ENCODE assay signal across 31 cellular contexts in genomic region chr3:180063783-180064182, GRCh38. TPM values are rescaled to one million over a fixed set of nuclear protein-coding genes. Genes with fewer than 3 reads are reported as not detected.
DNase-seq lines count a peak whose midpoint lies in the region; ATAC-seq, FAIRE-seq and TF ChIP-seq lines count a peak whose summit lies in the region.
"Had no signal": no experiment of that assay in that cellular context is flagged by ENCODE, and none has a peak within 500 bp of the region (broad histone marks: within the 10 kb centered on the region; RNA-seq: fewer than 3 reads in every experiment).

No MANE protein-coding gene starts in this region.

- no TSS peak for BruUV-seq in GM12878 (replicated peaks; lab: Mats Ljungman, UMichigan)

- TF ChIP-seq CTCF in GM13977 (IDR thresholded peaks at IDR 0.05; ENCODE audit: extremely low read depth, insufficient read depth, missing control alignments) (peak; percentile 4), GM12878 (IDR thresholded peaks at IDR 0.05 in 2 of 3, conservative IDR thresholded peaks at IDR 0.05 in 1 of 3; ENCODE audit: control insufficient read depth in 2 of 3, extremely low read depth in 1 of 3, insufficient read depth in 1 of 3, low read depth in 3 of 3, low read length in 3 of 3) (no peak), adrenal gland (IDR thresholded peaks at IDR 0.05) (no peak)

- 0 out of 2 replicates have a peak, but pooled peaks have one; percentile 9 for TF ChIP-seq RAD21 in GM12878 (IDR thresholded peaks at IDR 0.05; ENCODE audit: insufficient read depth, low read depth, low read length)

- 0% methylated on average over 1 of the region's 1 CpG for WGBS in GM12878 (ENCODE audit: insufficient coverage, insufficient replicate concordance, low lambda C conversion rate, missing lambda C conversion rate)
- 15 to 54% (median 37%) methylated on average over 1 of the region's 1 CpG for WGBS in adrenal gland, 4 donors

- ATAC-seq in GM12878 = no peak
- ATAC-seq: left colon; stimulated activated naive B cell treated with anti-CD40 and anti-IgM and Interleukin-4, amounts not matched to agents 10 μg/mL and 1 μg/mL and 100 μg/mL, for 72 hours; WTC11 had no signal

- H3K79me2 ChIP-seq in GM12878 (ENCODE audit: control insufficient read depth, insufficient read depth, low read length) = no peaks in the 10 kb centered on the region

- SMC1A ChIA-PET in GM12878 (lab: Charles Lee; ENCODE audit: uncharacterized antibody, unreplicated experiment) = interaction anchor here (1.3 kb wide), 2 partner anchors 24 to 96 kb away, joined by 3 read pairs; no protein-coding TSS in a partner anchor

- no peak overlapping the region for H3K9ac ChIP-seq in GM12878 (ENCODE audit: control insufficient read depth, insufficient read depth, low read length)
- H3K9ac ChIP-seq: BLaER1 treated with 17β-estradiol and CSF1 and Interleukin-3, amounts not matched to agents 10 nM and 100 nM had no signal

- peak; percentile 5 to 27 for DNase-seq in AML-193 (lab: John Stamatoyannopoulos, UW)
- DNase-seq in GM13977 (ENCODE audit: low spot score) = no peak
- DNase-seq in NCI-H510A (lab: John Stamatoyannopoulos, UW) = peak; percentile 31
- DNase-seq in GM12878 (ENCODE audit: low read depth, low spot score) = no peak
- DNase-seq in NCI-H1105 (lab: John Stamatoyannopoulos, UW) = no peak
- no peak for DNase-seq in HTR-8/SVneo (ENCODE audit: insufficient read length, low spot score)
- no peak for DNase-seq in adrenal gland
- DNase-seq: activated CD4-positive, alpha-beta T cell treated with anti-CD3 and anti-CD28 coated beads, Interleukin-2, amount 10 ng/mL, durations not matched to agents 7 days and 5 days; activated effector memory CD4-positive, alpha-beta T cell treated with Interleukin-2 at 50 U/mL for 16 hours; activated naive CD8-positive, alpha-beta T cell treated with anti-CD3 and anti-CD28 coated beads, Interleukin-2, amount 10 ng/mL, durations not matched to agents 7 days and 5 days; activated T-cell treated with anti-CD3 and anti-CD28 coated beads, Interleukin-2, amount 50 U/mL, for 1 hour; colonic mucosa; effector CD8-positive, alpha-beta T cell; HFFc6; IMR-90; left colon; mammary epithelial cell; NCI-H226; NCI-H82; nephron progenitor cell; ovary; stimulated activated naive B cell treated with anti-CD40 and anti-IgM and Interleukin-4, amounts not matched to agents 10 μg/mL and 1 μg/mL and 100 μg/mL, for 72 hours; substantia nigra; trophoblast cell had no signal

- H3K9me3 ChIP-seq in GM12878 (replicated peaks; ENCODE audit: control insufficient read depth, insufficient read depth, low read length) = no peaks in the 10 kb centered on the region
- H3K9me3 ChIP-seq in adrenal gland (replicated peaks in 1 of 3) = no peaks in the 10 kb centered on the region
- H3K9me3 ChIP-seq: ascending aorta; BLaER1 treated with 17β-estradiol and CSF1 and Interleukin-3, amounts not matched to agents 10 nM and 100 nM; colonic mucosa; ovary had no signal

- no peak for TF ChIP-seq EP300 in GM12878 (IDR thresholded peaks at IDR 0.05; ENCODE audit: borderline replicate concordance in 1 of 2, control insufficient read depth in 1 of 2, low read depth in 2 of 2, low read length in 2 of 2)

- H3K4me3 ChIP-seq in GM12878 = no peak overlapping the region
- no peak overlapping the region for H3K4me3 ChIP-seq in adrenal gland
- H3K4me3 ChIP-seq: ascending aorta; BLaER1 treated with 17β-estradiol and CSF1 and Interleukin-3, amounts not matched to agents 10 nM and 100 nM; colonic mucosa; ovary had no signal

- FAIRE-seq in GM12878 (lab: Jason Lieb, UNC) (no peak), HTR-8/SVneo (lab: Jason Lieb, UNC) (no peak)
- FAIRE-seq: G401.6, H1 had no signal

- no peaks in the 10 kb centered on the region for H4K20me1 ChIP-seq in GM12878 (ENCODE audit: control insufficient read depth, insufficient read depth)
- H4K20me1 ChIP-seq: BLaER1 treated with 17β-estradiol and CSF1 and Interleukin-3, amounts not matched to agents 10 nM and 100 nM had no signal

- no peak for TF ChIP-seq POLR2A in GM12878 (IDR thresholded peaks at IDR 0.05; ENCODE audit: low read depth, low read length)
- no peak for TF ChIP-seq POLR2A in adrenal gland (IDR thresholded peaks at IDR 0.05)

- CTCF ChIA-PET in GM12878 (lab: Yijun Ruan, JAX) = interaction anchor here (0.6 to 1.4 kb wide), 2 partner anchors 252 to 521 kb away, joined by 3 read pairs; no protein-coding TSS in a partner anchor

- H3K4me1 ChIP-seq in GM12878 (ENCODE audit: control insufficient read depth, insufficient read depth, low read length) = no peaks in the 10 kb centered on the region
- H3K4me1 ChIP-seq in adrenal gland (replicated peaks in 1 of 2) = no peaks in the 10 kb centered on the region
- H3K4me1 ChIP-seq: ascending aorta; BLaER1 treated with 17β-estradiol and CSF1 and Interleukin-3, amounts not matched to agents 10 nM and 100 nM; colonic mucosa had no signal

- POLR2A ChIA-PET in GM12878 (lab: Charles Lee) = no interaction called here

- no peak overlapping the region for H2AFZ ChIP-seq in GM12878 (ENCODE audit: control insufficient read depth, low read depth, low read length)

- H3K4me2 ChIP-seq in GM12878 (ENCODE audit: control insufficient read depth, insufficient read depth) = no peak overlapping the region
- H3K4me2 ChIP-seq: BLaER1 treated with 17β-estradiol and CSF1 and Interleukin-3, amounts not matched to agents 10 nM and 100 nM had no signal

- H3K36me3 ChIP-seq in GM12878 (ENCODE audit: control insufficient read depth in 2 of 2, insufficient read depth in 2 of 2, low read length in 1 of 2) = no peaks in the 10 kb centered on the region
- no peaks in the 10 kb centered on the region for H3K36me3 ChIP-seq in adrenal gland (replicated peaks in 1 of 2)
- H3K36me3 ChIP-seq: ascending aorta; BLaER1 treated with 17β-estradiol and CSF1 and Interleukin-3, amounts not matched to agents 10 nM and 100 nM; colonic mucosa; ovary had no signal

- H3K27ac ChIP-seq in GM12878 (ENCODE audit: control insufficient read depth, insufficient read depth) = no peak overlapping the region
- H3K27ac ChIP-seq in adrenal gland = no peak overlapping the region
- H3K27ac ChIP-seq: ascending aorta; BLaER1 treated with 17β-estradiol and CSF1 and Interleukin-3, amounts not matched to agents 10 nM and 100 nM; colonic mucosa; ovary had no signal

- RAD21 ChIA-PET in GM12878 (lab: Charles Lee; ENCODE audit: unreplicated experiment) = no interaction called here

- H3K27me3 ChIP-seq in GM12878 (replicated peaks in 1 of 2; ENCODE audit: control insufficient read depth in 2 of 2, insufficient read depth in 2 of 2, low read length in 1 of 2) (no peaks in the 10 kb centered on the region), adrenal gland (no peaks in the 10 kb centered on the region)
- H3K27me3 ChIP-seq: ascending aorta; BLaER1 treated with 17β-estradiol and CSF1 and Interleukin-3, amounts not matched to agents 10 nM and 100 nM; colonic mucosa; ovary had no signal

- intact Hi-C loops in GM12878 (cut with micrococcal nuclease; ENCODE audit: unreplicated experiment) (no loop called here), adrenal gland (cut with DNase I) (no loop called here)

- in situ Hi-C loops in GM13977 (cut with MboI; ENCODE audit: low pct_unique_long_range_greater_than_20kb, low sequenced_read_pairs, unreplicated experiment) (no loop called here), GM12878 (cut with MboI) (no loop called here)

TF ChIP-seq in GM12878, 131 proteins besides CTCF, POLR2A, EP300 and RAD21:
- TF ChIP-seq HDAC2 (IDR thresholded peaks at IDR 0.05) = no peak
- TF ChIP-seq FOS (IDR thresholded peaks at IDR 0.05; ENCODE audit: borderline replicate concordance, extremely low read depth, insufficient read length) = no peak
- no peak for TF ChIP-seq IRF3 (IDR thresholded peaks at IDR 0.05)

RNA-seq across cellular contexts. Expression of gene PEX5L, which starts 27.0 kb away (rescaled TPM):
- total RNA-seq in GM12878 (2013; cell fraction: nucleolus; rRNA removed) = 3.4 and 4.6 TPM in 2 replicates
- total RNA-seq in GM12878 (2014; rRNA removed) (0.51 and 0.54 TPM in 2 replicates), GM12878 (2014; rRNA removed; fragmentation: Illumina TruSeq; extraction: Trizol) (0.55 and 0.63 TPM in 2 replicates), GM12878 (2021) (0.51 and 0.92 TPM in 2 replicates), adrenal gland (under 1 TPM in 5 of 8 donors, not detected in 3; 0.04 to 0.92 (median 0.28) TPM)
- 0.60 TPM for polyA plus RNA-seq in GM12878 (2011; ENCODE audit: low read depth)
- polyA plus RNA-seq in GM12878 (2011; rRNA removed) (17.0 and 29.5 TPM in 2 replicates), GM12878 (2014; fragmentation: Illumina TruSeq; extraction: Trizol) (0.31 and 0.84 TPM in 2 replicates), GM12878 (2014; fragmentation: Nextera tagmentation; extraction: Ambion mirVana) (under 1 TPM; 0.11 to 0.13 TPM), GM12878 (2014; rRNA removed) (0.38 and 0.54 TPM in 2 replicates), GM12878 (2016; fragmentation: Nextera tagmentation; extraction: Ambion mirVana) (under 1 TPM; 0.25 to 0.48 TPM), adrenal gland (under 1 TPM; 0.03 to 0.16 (median 0.07) TPM)
- polyA plus RNA-seq in GM12878 (2011; cell fraction: cytosol; rRNA removed) = 8.1 and 10.8 TPM in 2 replicates
- polyA plus RNA-seq in GM12878 (2011; cell fraction: nucleus; rRNA removed) = 11.9 TPM in 2 replicates
- 0.28 and 0.44 TPM in 2 replicates for polyA plus RNA-seq in GM12878 (2012)
- 21.0 and 21.6 TPM in 2 replicates for polyA minus RNA-seq in GM12878 (2011; rRNA and poly(A)+ RNA removed)
- 14.8 and 19.0 TPM in 2 replicates for polyA minus RNA-seq in GM12878 (2011; cell fraction: cytosol; rRNA and poly(A)+ RNA removed)
- 17.3 and 19.1 TPM in 2 replicates for polyA minus RNA-seq in GM12878 (2011; cell fraction: nucleus; rRNA and poly(A)+ RNA removed)
- total RNA-seq: activated naive CD8-positive, alpha-beta T cell treated with anti-CD3 and anti-CD28 coated beads, Interleukin-2, amount 10 ng/mL, durations not matched to agents 7 days and 5 days; colonic mucosa; glomerular endothelial cell; IMR-90; left colon; skeletal muscle tissue had no signal
- polyA plus RNA-seq: IMR-90 had no signal

Comparison
In these comparisons a context has a peak if more than half of its experiments do, and no peak if none do; other contexts are left out.
1. DNase-seq: peak in AML-193 (2 of 2) and NCI-H510A (single experiment); none in GM13977 (single experiment), GM12878 (single experiment), NCI-H1105 (single experiment), HTR-8/SVneo (single experiment) and adrenal gland (0 of 7).